1 cellular context compared by ENCODE assay signal in genomic region chr3:15630646-15631350, GRCh38.
TF ChIP-seq lines count a peak whose summit lies in the region.

No MANE protein-coding gene starts in this region.

TF ChIP-seq in K562, 482 proteins besides CTCF, POLR2A, EP300 and RAD21 (continued from another document and continues in another):
- TF ChIP-seq, protein P1, sequence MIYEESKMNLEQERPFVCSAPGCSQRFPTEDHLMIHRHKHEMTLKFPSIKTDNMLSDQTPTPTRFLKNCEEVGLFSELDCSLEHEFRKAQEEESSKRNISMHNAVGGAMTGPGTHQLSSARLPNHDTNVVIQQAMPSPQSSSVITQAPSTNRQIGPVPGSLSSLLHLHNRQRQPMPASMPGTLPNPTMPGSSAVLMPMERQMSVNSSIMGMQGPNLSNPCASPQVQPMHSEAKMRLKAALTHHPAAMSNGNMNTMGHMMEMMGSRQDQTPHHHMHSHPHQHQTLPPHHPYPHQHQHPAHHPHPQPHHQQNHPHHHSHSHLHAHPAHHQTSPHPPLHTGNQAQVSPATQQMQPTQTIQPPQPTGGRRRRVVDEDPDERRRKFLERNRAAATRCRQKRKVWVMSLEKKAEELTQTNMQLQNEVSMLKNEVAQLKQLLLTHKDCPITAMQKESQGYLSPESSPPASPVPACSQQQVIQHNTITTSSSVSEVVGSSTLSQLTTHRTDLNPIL (CRISPR knock-in tag; IDR thresholded peaks at IDR 0.05), result no peak
- TF ChIP-seq ZNF717 (CRISPR knock-in tag; IDR thresholded peaks at IDR 0.05) (no peak), CEBPB (tag; IDR thresholded peaks at IDR 0.05) (no peak), KDM4B (IDR thresholded peaks at IDR 0.05; ENCODE audit: borderline replicate concordance in 2 of 2, low read depth in 1 of 2) (no peak), NCOA4 (IDR thresholded peaks at IDR 0.05; ENCODE audit: partially characterized antibody) (no peak), RUNX1 (IDR thresholded peaks at IDR 0.05; ENCODE audit: low read depth) (no peak), ZNF76 (CRISPR knock-in tag; IDR thresholded peaks at IDR 0.05; ENCODE audit: borderline replicate concordance) (no peak), ZNF589 (CRISPR knock-in tag; IDR thresholded peaks at IDR 0.05; ENCODE audit: low read depth) (peak; percentile 73), CXXC5 (CRISPR knock-in tag; IDR thresholded peaks at IDR 0.05) (no peak), ETV5 (CRISPR knock-in tag; IDR thresholded peaks at IDR 0.05; ENCODE audit: low read depth) (0 out of 2 replicates have a peak, but pooled peaks have one; percentile 6), ZKSCAN8 (CRISPR knock-in tag; IDR thresholded peaks at IDR 0.05) (no peak), EHMT2 (IDR thresholded peaks at IDR 0.05) (no peak), NR2C1 (IDR thresholded peaks at IDR 0.05) (peak; percentile 2; the same call in 1 of the 2 replicates), NR2C1 (tag; IDR thresholded peaks at IDR 0.05) (peak; percentile 54; the same call in 1 of the 2 replicates), ZBTB49 (CRISPR knock-in tag; IDR thresholded peaks at IDR 0.05; ENCODE audit: borderline replicate concordance) (no peak), BHLHE40 (IDR thresholded peaks at IDR 0.05; ENCODE audit: low read length) (peak; percentile 51), TAF9B (IDR thresholded peaks at IDR 0.05; ENCODE audit: partially characterized antibody) (no peak), JUND (IDR thresholded peaks at IDR 0.05; ENCODE audit: borderline replicate concordance, low read depth, low read length) (no peak), JUND (tag; IDR thresholded peaks at IDR 0.05; ENCODE audit: borderline replicate concordance, low read depth, low read length) (0 out of 3 replicates have a peak, but pooled peaks have one; percentile 6), ZKSCAN3 (CRISPR knock-in tag; IDR thresholded peaks at IDR 0.05) (no peak), AFF4 (CRISPR knock-in tag; IDR thresholded peaks at IDR 0.05) (no peak), AFF1 (IDR thresholded peaks at IDR 0.05; ENCODE audit: low read depth in 1 of 2, partially characterized antibody in 2 of 2) (no peak), HES1 (IDR thresholded peaks at IDR 0.05; ENCODE audit: low read depth) (no peak), FOXA3 (CRISPR knock-in tag; conservative IDR thresholded peaks at IDR 0.05 in 1 of 2, IDR thresholded peaks at IDR 0.05 in 1 of 2) (peak in 1 of 2 experiments; percentile 10; a peak in 1 of 4 replicates), ERF (CRISPR knock-in tag; IDR thresholded peaks at IDR 0.05) (no peak), MTA1 (IDR thresholded peaks at IDR 0.05; ENCODE audit: borderline replicate concordance) (no peak; the same call in 1 of the 2 replicates), CC2D1A (IDR thresholded peaks at IDR 0.05) (no peak), ZFP30 (CRISPR knock-in tag; IDR thresholded peaks at IDR 0.05; ENCODE audit: borderline replicate concordance) (no peak), ZNF24 (IDR thresholded peaks at IDR 0.05) (no peak), FIP1L1 (IDR thresholded peaks at IDR 0.05; ENCODE audit: low read depth, low read length, poor library complexity, severe bottlenecking) (no peak), EZH2 (IDR thresholded peaks at IDR 0.05; ENCODE audit: borderline replicate concordance, low read depth, low read length) (no peak), HLTF (IDR thresholded peaks at IDR 0.05) (no peak), HINFP (tag; conservative IDR thresholded peaks at IDR 0.05; ENCODE audit: low read depth) (0 out of 2 replicates have a peak, but pooled peaks have one; percentile 56), ZNF583 (CRISPR knock-in tag; IDR thresholded peaks at IDR 0.05) (no peak), CHD2 (IDR thresholded peaks at IDR 0.05; ENCODE audit: low read depth, low read length) (no peak), PHB (CRISPR knock-in tag; IDR thresholded peaks at IDR 0.05) (no peak), HMGN3 (IDR thresholded peaks at IDR 0.05; ENCODE audit: borderline replicate concordance, extremely low read depth, insufficient read length, low read depth, low read length) (no peak), SETDB1 (IDR thresholded peaks at IDR 0.05; ENCODE audit: low read length) (no peak), ZNF707 (CRISPR knock-in tag; conservative IDR thresholded peaks at IDR 0.05) (no peak), MTF1 (CRISPR knock-in tag; IDR thresholded peaks at IDR 0.05; ENCODE audit: borderline replicate concordance) (no peak), C11orf30 (IDR thresholded peaks at IDR 0.05; ENCODE audit: low read depth) (peak; percentile 57; the same call in 1 of the 2 replicates)
- TF ChIP-seq, protein P2, sequence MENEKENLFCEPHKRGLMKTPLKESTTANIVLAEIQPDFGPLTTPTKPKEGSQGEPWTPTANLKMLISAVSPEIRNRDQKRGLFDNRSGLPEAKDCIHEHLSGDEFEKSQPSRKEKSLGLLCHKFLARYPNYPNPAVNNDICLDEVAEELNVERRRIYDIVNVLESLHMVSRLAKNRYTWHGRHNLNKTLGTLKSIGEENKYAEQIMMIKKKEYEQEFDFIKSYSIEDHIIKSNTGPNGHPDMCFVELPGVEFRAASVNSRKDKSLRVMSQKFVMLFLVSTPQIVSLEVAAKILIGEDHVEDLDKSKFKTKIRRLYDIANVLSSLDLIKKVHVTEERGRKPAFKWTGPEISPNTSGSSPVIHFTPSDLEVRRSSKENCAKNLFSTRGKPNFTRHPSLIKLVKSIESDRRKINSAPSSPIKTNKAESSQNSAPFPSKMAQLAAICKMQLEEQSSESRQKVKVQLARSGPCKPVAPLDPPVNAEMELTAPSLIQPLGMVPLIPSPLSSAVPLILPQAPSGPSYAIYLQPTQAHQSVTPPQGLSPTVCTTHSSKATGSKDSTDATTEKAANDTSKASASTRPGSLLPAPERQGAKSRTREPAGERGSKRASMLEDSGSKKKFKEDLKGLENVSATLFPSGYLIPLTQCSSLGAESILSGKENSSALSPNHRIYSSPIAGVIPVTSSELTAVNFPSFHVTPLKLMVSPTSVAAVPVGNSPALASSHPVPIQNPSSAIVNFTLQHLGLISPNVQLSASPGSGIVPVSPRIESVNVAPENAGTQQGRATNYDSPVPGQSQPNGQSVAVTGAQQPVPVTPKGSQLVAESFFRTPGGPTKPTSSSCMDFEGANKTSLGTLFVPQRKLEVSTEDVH (IDR thresholded peaks at IDR 0.05; ENCODE audit: low read depth, partially characterized antibody), result no peak
- TF ChIP-seq, protein P3, sequence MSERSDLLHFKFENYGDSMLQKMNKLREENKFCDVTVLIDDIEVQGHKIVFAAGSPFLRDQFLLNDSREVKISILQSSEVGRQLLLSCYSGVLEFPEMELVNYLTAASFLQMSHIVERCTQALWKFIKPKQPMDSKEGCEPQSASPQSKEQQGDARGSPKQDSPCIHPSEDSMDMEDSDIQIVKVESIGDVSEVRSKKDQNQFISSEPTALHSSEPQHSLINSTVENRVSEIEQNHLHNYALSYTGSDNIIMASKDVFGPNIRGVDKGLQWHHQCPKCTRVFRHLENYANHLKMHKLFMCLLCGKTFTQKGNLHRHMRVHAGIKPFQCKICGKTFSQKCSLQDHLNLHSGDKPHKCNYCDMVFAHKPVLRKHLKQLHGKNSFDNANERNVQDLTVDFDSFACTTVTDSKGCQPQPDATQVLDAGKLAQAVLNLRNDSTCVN (CRISPR knock-in tag; IDR thresholded peaks at IDR 0.05), result no peak
- TF ChIP-seq, protein P4, sequence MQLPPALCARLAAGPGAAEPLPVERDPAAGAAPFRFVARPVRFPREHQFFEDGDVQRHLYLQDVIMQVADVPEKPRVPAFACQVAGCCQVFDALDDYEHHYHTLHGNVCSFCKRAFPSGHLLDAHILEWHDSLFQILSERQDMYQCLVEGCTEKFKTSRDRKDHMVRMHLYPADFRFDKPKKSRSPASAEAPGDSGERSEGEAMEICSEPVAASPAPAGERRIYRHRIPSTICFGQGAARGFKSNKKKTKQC (CRISPR knock-in tag; IDR thresholded peaks at IDR 0.05), result no peak
- TF ChIP-seq, protein P5, sequence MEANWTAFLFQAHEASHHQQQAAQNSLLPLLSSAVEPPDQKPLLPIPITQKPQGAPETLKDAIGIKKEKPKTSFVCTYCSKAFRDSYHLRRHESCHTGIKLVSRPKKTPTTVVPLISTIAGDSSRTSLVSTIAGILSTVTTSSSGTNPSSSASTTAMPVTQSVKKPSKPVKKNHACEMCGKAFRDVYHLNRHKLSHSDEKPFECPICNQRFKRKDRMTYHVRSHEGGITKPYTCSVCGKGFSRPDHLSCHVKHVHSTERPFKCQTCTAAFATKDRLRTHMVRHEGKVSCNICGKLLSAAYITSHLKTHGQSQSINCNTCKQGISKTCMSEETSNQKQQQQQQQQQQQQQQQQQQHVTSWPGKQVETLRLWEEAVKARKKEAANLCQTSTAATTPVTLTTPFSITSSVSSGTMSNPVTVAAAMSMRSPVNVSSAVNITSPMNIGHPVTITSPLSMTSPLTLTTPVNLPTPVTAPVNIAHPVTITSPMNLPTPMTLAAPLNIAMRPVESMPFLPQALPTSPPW (CRISPR knock-in tag; IDR thresholded peaks at IDR 0.05), result no peak
